In the genomic region with DNA sequence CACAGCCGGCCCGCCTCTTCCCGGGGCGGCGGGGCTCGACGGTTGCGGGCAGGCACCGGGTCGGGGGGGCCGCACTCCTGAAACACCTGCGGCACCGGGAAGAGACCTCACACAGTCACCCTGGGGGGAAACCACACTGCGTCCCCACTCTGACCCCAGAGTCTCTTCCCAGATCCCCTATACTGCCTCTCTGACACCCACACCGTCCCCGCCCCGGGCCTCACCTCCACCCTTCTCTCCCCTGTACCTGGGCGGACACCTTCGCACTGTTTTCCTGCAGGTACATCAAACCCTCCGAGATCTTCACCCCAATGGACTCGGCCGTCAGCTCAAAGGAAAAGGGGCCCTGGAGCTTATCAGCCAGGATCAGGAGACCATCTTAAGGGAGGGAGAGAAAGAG, we compare ENCODE assay signal across 10 cellular contexts. TPM values are rescaled to one million over a fixed set of nuclear protein-coding genes. Genes with fewer than 3 reads are reported as not detected.
DNase-seq lines count a peak whose midpoint lies in the region; ATAC-seq and TF ChIP-seq lines count a peak whose summit lies in the region.
"Had no signal": no experiment of that assay in that cellular context is flagged by ENCODE, and none has a peak within 500 bp of the region (broad histone marks: within the 10 kb centered on the region; RNA-seq: fewer than 3 reads in every experiment).

No MANE protein-coding gene starts in this region.

- DNase-seq in GM06990 (ENCODE audit: extremely low read depth, insufficient read length) (no peak), T-cell (peak in 1 of 34 experiments; percentile 23), right cardiac atrium (no peak), psoas muscle (no peak), NCI-H1105 (lab: John Stamatoyannopoulos, UW) (no peak), HUDEP-2 (lab: John Stamatoyannopoulos, UW; ENCODE audit: unreplicated experiment in 76 of 76) (no peak), NCI-H524 treated with DMSO at 0.1 percent for 48 hours (lab: John Stamatoyannopoulos, UW) (no peak)
- DNase-seq: cortex of kidney had no signal

- H3K27me3 ChIP-seq in GM06990 (replicated peaks; ENCODE audit: control insufficient read depth, insufficient read depth, low read length) (peaks cover 1% of the 10 kb centered on the region), right cardiac atrium (ENCODE audit: control insufficient read depth, insufficient read depth) (no peaks in the 10 kb centered on the region), psoas muscle (ENCODE audit: insufficient read depth in 3 of 3, low read length in 2 of 3) (peaks cover 0 to 48% (median 15%) of the 10 kb centered on the region in 3 donors)

- peak overlapping the region; percentile 74 to 82 for H3K27ac Mint-ChIP-seq in T-cell

- H3K4me3 ChIP-seq in GM06990 (replicated peaks; ENCODE audit: low read depth, low read length), result peak overlapping the region; percentile 37; the same call in 1 of the 2 replicates
- H3K4me3 ChIP-seq in right cardiac atrium (ENCODE audit: low read length), result peak overlapping the region; percentile 53
- H3K4me3 ChIP-seq in psoas muscle, result peak overlapping the region; percentile 45

- intact Hi-C loops in right cardiac atrium (cut with DNase I) (no loop called here), psoas muscle (cut with DNase I) (no loop called here)

- H3K4me1 ChIP-seq in right cardiac atrium (ENCODE audit: control insufficient read depth, insufficient read depth, low read length) (peaks cover 3% of the 10 kb centered on the region), psoas muscle (peaks cover 8% of the 10 kb centered on the region)

- TF ChIP-seq CTCF in GM06990 (IDR thresholded peaks at IDR 0.05; ENCODE audit: insufficient read depth, low read length, poor library complexity, severe bottlenecking) (no peak), psoas muscle (IDR thresholded peaks at IDR 0.05) (no peak)

- CTCF ChIA-PET in T-cell (lab: Charles Lee), result interaction anchor here in 1 of 2 donors (0.6 to 0.9 kb wide), 2 partner anchors 10 to 23 kb away, joined by 4 to 6 read pairs; partner anchors contain the start of gene LAMTOR4

- H3K9me3 ChIP-seq in right cardiac atrium (ENCODE audit: control insufficient read depth, low read length), result no peaks in the 10 kb centered on the region
- H3K9me3 ChIP-seq in psoas muscle, result no peaks in the 10 kb centered on the region

- H3K36me3 Mint-ChIP-seq in T-cell, result no peaks in the 10 kb centered on the region

- H3K36me3 ChIP-seq in GM06990 (ENCODE audit: control insufficient read depth, insufficient read depth, low read length) (no peaks in the 10 kb centered on the region), psoas muscle (ENCODE audit: insufficient read depth in 1 of 2, low read depth in 1 of 2) (no peaks in the 10 kb centered on the region)

- ATAC-seq in T-cell (replicated peaks in 1 of 4) (peak; percentile 10 to 22 (median 16)), right cardiac atrium (no peak), psoas muscle (no peak), GM18502 (IDR thresholded peaks at IDR 0.05; ENCODE audit: poor library complexity, unreplicated experiment) (no peak)

- peak overlapping the region; percentile 58 to 79 (median 77) for H3K4me3 Mint-ChIP-seq in T-cell

- no peaks in the 10 kb centered on the region for H3K9me3 Mint-ChIP-seq in T-cell

- H3K4me1 Mint-ChIP-seq in T-cell, result peaks cover 56 to 73% (median 60%) of the 10 kb centered on the region in 3 donors

- 39% methylated on average over 22 of the region's 22 CpGs for WGBS in right cardiac atrium
- 47 to 71% (median 60%) methylated on average over 10 to 22 of the region's 22 CpGs for WGBS in psoas muscle, 3 donors

- peaks cover 0 to 20% of the 10 kb centered on the region in 2 donors for H3K27me3 Mint-ChIP-seq in T-cell

- H3K27ac ChIP-seq in right cardiac atrium (ENCODE audit: low read length) (no peak overlapping the region), psoas muscle (no peak overlapping the region)
- H3K27ac ChIP-seq: HL-60 had no signal

- POLR2A ChIA-PET in T-cell (lab: Charles Lee), result interaction anchor here in 1 of 2 donors (0.7 kb wide), 1 partner anchor 14 kb away, joined by 7 read pairs; no protein-coding TSS in a partner anchor

RNA-seq across cellular contexts. Expression of gene GAL3ST4, which starts 3.4 kb away (rescaled TPM):
- total RNA-seq in T-cell, result 10 to 100 TPM; 10.5 to 29.7 (median 18.0) TPM
- 1 to 10 TPM; 2.0 to 3.5 (median 2.3) TPM for total RNA-seq in right cardiac atrium
- polyA plus RNA-seq in right cardiac atrium, result 1.7 TPM
- 1 to 10 TPM in 2 of 4 donors, under 1 TPM in 2; 0.23 to 3.8 (median 0.95) TPM for total RNA-seq in psoas muscle
- under 1 TPM; 0.45 to 0.57 (median 0.52) TPM for polyA plus RNA-seq in psoas muscle

RNA-seq across cellular contexts. Expression of gene GPC2, which starts 5.3 kb away (rescaled TPM):
- total RNA-seq in T-cell (10 to 100 TPM; 12.4 to 37.0 (median 26.3) TPM), right cardiac atrium (under 1 TPM; 0.09 to 0.78 (median 0.29) TPM), psoas muscle (under 1 TPM; 0.16 to 0.77 (median 0.36) TPM)
- polyA plus RNA-seq in right cardiac atrium (0.38 TPM), psoas muscle (under 1 TPM; 0.30 to 0.38 (median 0.33) TPM)

RNA-seq across cellular contexts. Expression of gene STAG3, which starts 5.9 kb away (rescaled TPM):
- 1 to 10 TPM; 4.8 to 8.7 (median 7.3) TPM for total RNA-seq in T-cell
- total RNA-seq in right cardiac atrium, result 1 to 10 TPM in 1 of 4 donors, under 1 TPM in 2, not detected in 1; 0.64 to 1.1 (median 0.91) TPM
- 0.41 TPM for polyA plus RNA-seq in right cardiac atrium
- under 1 TPM; 0.25 to 0.82 (median 0.47) TPM for total RNA-seq in psoas muscle
- polyA plus RNA-seq in psoas muscle, result under 1 TPM; 0.18 to 0.86 (median 0.51) TPM

RNA-seq across cellular contexts. Expression of gene TRAPPC14, which starts 13.3 kb away (rescaled TPM):
- total RNA-seq in T-cell, result 10 to 100 TPM; 52.0 to 97.2 (median 79.0) TPM
- total RNA-seq in right cardiac atrium, result 10 to 100 TPM in 2 of 4 donors, 1 to 10 TPM in 2; 7.2 to 11.5 (median 9.7) TPM
- 7.7 TPM for polyA plus RNA-seq in right cardiac atrium
- total RNA-seq in psoas muscle, result 10 to 100 TPM in 1 of 4 donors, 1 to 10 TPM in 3; 4.1 to 14.2 (median 7.4) TPM
- polyA plus RNA-seq in psoas muscle, result 10 to 100 TPM in 1 of 3 donors, 1 to 10 TPM in 2; 5.2 to 13.1 (median 9.8) TPM

RNA-seq across cellular contexts. Expression of gene LAMTOR4, which starts 23.1 kb away (rescaled TPM):
- total RNA-seq in T-cell (100 to 1,000 TPM; 140 to 216 (median 187) TPM), right cardiac atrium (100 to 1,000 TPM in 2 of 4 donors, 10 to 100 TPM in 2; 88.7 to 118 (median 108) TPM), psoas muscle (10 to 100 TPM; 48.7 to 74.6 (median 68.1) TPM)
- polyA plus RNA-seq in right cardiac atrium (193 TPM), psoas muscle (100 to 1,000 TPM; 118 to 141 (median 140) TPM)

Comparison
In these comparisons a context has a peak if more than half of its experiments do, and no peak if none do; other contexts are left out.
1. ATAC-seq: peak in T-cell (4 of 4); none in right cardiac atrium (0 of 2), psoas muscle (0 of 4) and GM18502 (single experiment).
2. RNA of gene GPC2, which starts 5.3 kb away (total RNA-seq): 12.4 to 37.0 TPM in T-cell; 0.09 to 0.78 TPM in right cardiac atrium and 0.16 to 0.77 TPM in psoas muscle; every median in the first group is over 4 times any median in the second.
3. Peak in every context shown above with its lines, with median percentiles within 50 percentile points of each other: H3K4me3 ChIP-seq.